In genomic region chr15:40600956-40601355, GRCh38 we compare ENCODE assay signal across 25 cellular contexts.
DNase-seq lines count a peak whose midpoint lies in the region; ATAC-seq and TF ChIP-seq lines count a peak whose summit lies in the region.
"Had no signal": no experiment of that assay in that cellular context is flagged by ENCODE, and none has a peak within 500 bp of the region (broad histone marks: within the 10 kb centered on the region; RNA-seq: fewer than 3 reads in every experiment).

No MANE protein-coding gene starts in this region.

- H3K36me3 ChIP-seq in HEK293 (ENCODE audit: control insufficient read depth in 2 of 2, insufficient read depth in 1 of 2, low read length in 2 of 2) = peaks cover 0 to 2% of the 10 kb centered on the region in 2 experiments; a peak in 2 of 3 replicates
- H3K36me3 ChIP-seq: BE2C had no signal

- no peaks in the 10 kb centered on the region for H3K9me3 ChIP-seq in HEK293 (ENCODE audit: control insufficient read depth, insufficient read depth, low read depth, low read length)
- H3K9me3 ChIP-seq: BE2C, SK-N-SH had no signal

- no peak overlapping the region for H3K27ac ChIP-seq in HEK293 (ENCODE audit: extremely low read depth, low read depth, low read length)

- no peak overlapping the region for H3K4me3 ChIP-seq in HEK293 (ENCODE audit: low read depth, low read length)

- no peak for TF ChIP-seq CTCF in HEK293 (tag by site-specific recombination; IDR thresholded peaks at IDR 0.05)

- no peak for ATAC-seq in GM18511 (IDR thresholded peaks at IDR 0.05; ENCODE audit: unreplicated experiment)
- no peak for ATAC-seq in HG02973 (IDR thresholded peaks at IDR 0.05; ENCODE audit: unreplicated experiment)
- ATAC-seq: HCT116 had no signal

- POLR2A ChIA-PET in HEK293 (lab: Yijun Ruan, JAX) = no interaction called here

- H3K4me1 ChIP-seq in HEK293 (ENCODE audit: control insufficient read depth, insufficient read depth, low read length) = no peaks in the 10 kb centered on the region; the same call in 1 of the 2 replicates
- H3K4me1 ChIP-seq: BE2C had no signal

- DNase-seq in D341Med (ENCODE audit: low spot score) (peak; percentile 65), NCI-H526 treated with DMSO at 0.1 percent for 48 hours (lab: John Stamatoyannopoulos, UW) (peak; percentile 37), germinal center (ENCODE audit: low spot score) (peak; percentile 15), amniotic stem cell (lab: John Stamatoyannopoulos, UW) (no peak)
- DNase-seq: 8988T; ACHN; BE2C; Calu3; CD8-positive, alpha-beta memory T cell; DMS153; DND-41; Kasumi-1; MV-4-11; NCI-H1105 treated with DMSO at 0.1 percent for 48 hours; NCI-H146; NCI-H1930; NCI-H226; NCI-H510A; NCI-H774; SK-N-SH; SW 1271 had no signal

- CTCF ChIA-PET in HEK293 (lab: Yijun Ruan, JAX) = interaction anchor here (1.0 to 2.3 kb wide), 2 partner anchors 11 to 12 kb away, joined by 4 to 13 read pairs; no protein-coding TSS in a partner anchor

TF ChIP-seq in HEK293, 187 proteins besides CTCF, POLR2A, EP300 and RAD21:
- TF ChIP-seq ZNF639 (tag by site-specific recombination; IDR thresholded peaks at IDR 0.05) (no peak), ZNF580 (tag by site-specific recombination; IDR thresholded peaks at IDR 0.05) (no peak), ZNF658 (tag by site-specific recombination; IDR thresholded peaks at IDR 0.05) (no peak), ZBTB21 (tag by site-specific recombination; IDR thresholded peaks at IDR 0.05) (no peak), OSR2 (tag by site-specific recombination; IDR thresholded peaks at IDR 0.05) (peak; percentile 63), ZNF398 (tag by site-specific recombination; IDR thresholded peaks at IDR 0.05) (no peak), ZNF175 (tag by site-specific recombination; IDR thresholded peaks at IDR 0.05) (no peak), ZBTB10 (tag by site-specific recombination; IDR thresholded peaks at IDR 0.05) (no peak), ZNF211 (tag by site-specific recombination; IDR thresholded peaks at IDR 0.05; ENCODE audit: low read depth) (no peak)
